Comparison of ENCODE assay signal across 10 cellular contexts in the genomic region with DNA sequence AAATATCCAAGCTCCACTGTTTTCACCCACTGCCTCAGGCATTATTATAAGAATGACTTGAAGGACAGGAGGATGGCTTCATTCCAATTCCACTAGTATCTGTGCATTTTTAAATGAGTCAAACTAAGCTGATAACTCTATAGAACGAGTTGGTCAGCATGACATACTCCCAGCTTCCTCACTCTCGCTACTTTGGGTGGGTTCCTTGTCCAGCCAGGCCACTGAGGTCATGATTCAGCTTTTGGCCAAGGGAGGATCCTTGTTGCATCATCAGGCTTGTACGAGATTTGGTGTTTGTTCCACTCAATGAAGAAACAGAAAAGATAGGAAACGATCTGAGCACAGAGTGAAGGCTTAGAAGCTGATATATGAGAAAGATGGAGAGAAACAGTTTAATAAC. TPM values are rescaled to one million over a fixed set of nuclear protein-coding genes. Genes with fewer than 3 reads are reported as not detected.
DNase-seq lines count a peak whose midpoint lies in the region; ATAC-seq and TF ChIP-seq lines count a peak whose summit lies in the region.
"Had no signal": no experiment of that assay in that cellular context is flagged by ENCODE, and none has a peak within 500 bp of the region (broad histone marks: within the 10 kb centered on the region; RNA-seq: fewer than 3 reads in every experiment).

No MANE protein-coding gene starts in this region.

- intact Hi-C loops in heart right ventricle (cut with DNase I) (loop anchor here in 1 of 10 donors (10.0 kb wide), 1 partner anchor 152 kb away; no protein-coding TSS in a partner anchor), gastrocnemius medialis (cut with DNase I; ENCODE audit: low total_unique reads) (no loop called here)
- intact Hi-C loops in activated T-helper 1 cell treated with anti-CD3 and anti-CD28 coated beads, Interleukin-12 subunit alpha, Interleukin-12 subunit beta, Interleukin-2, Interleukin-4 antibody, amounts not matched to agents 30 ng/mL and 10 ng/mL and 1 ng/mL, durations not matched to agents 14 hours and 24 hours and 36 hours (cut with micrococcal nuclease) = no loop called here

- H3K27ac ChIP-seq in heart right ventricle (peak overlapping the region in 9 of 10 donors; percentile 55 to 90 (median 85)), gastrocnemius medialis (peak overlapping the region; percentile 73 to 84 (median 74))
- H3K27ac ChIP-seq: SJCRH30 had no signal

- no peaks in the 10 kb centered on the region for H3K9me3 Mint-ChIP-seq in activated T-helper 1 cell treated with anti-CD3 and anti-CD28 coated beads, Interleukin-12 subunit alpha, Interleukin-12 subunit beta, Interleukin-2, Interleukin-4 antibody, amounts not matched to agents 30 ng/mL and 10 ng/mL and 1 ng/mL, durations not matched to agents 14 hours and 24 hours and 36 hours

- H3K4me1 Mint-ChIP-seq in activated T-helper 1 cell treated with anti-CD3 and anti-CD28 coated beads, Interleukin-12 subunit alpha, Interleukin-12 subunit beta, Interleukin-2, Interleukin-4 antibody, amounts not matched to agents 30 ng/mL and 10 ng/mL and 1 ng/mL, durations not matched to agents 14 hours and 24 hours and 36 hours (ENCODE audit: low read depth) = peaks cover 72% of the 10 kb centered on the region

- no peaks in the 10 kb centered on the region for H3K9me3 ChIP-seq in heart right ventricle
- H3K9me3 ChIP-seq in gastrocnemius medialis = no peaks in the 10 kb centered on the region
- H3K9me3 ChIP-seq: SJCRH30 had no signal

- WGBS in heart right ventricle, 2 donors = 39 to 42% methylated on average over 4 of the region's 4 CpGs

- no peaks in the 10 kb centered on the region for H3K27me3 Mint-ChIP-seq in activated T-helper 1 cell treated with anti-CD3 and anti-CD28 coated beads, Interleukin-12 subunit alpha, Interleukin-12 subunit beta, Interleukin-2, Interleukin-4 antibody, amounts not matched to agents 30 ng/mL and 10 ng/mL and 1 ng/mL, durations not matched to agents 14 hours and 24 hours and 36 hours (ENCODE audit: insufficient read depth)

- H3K4me3 Mint-ChIP-seq in activated T-helper 1 cell treated with anti-CD3 and anti-CD28 coated beads, Interleukin-12 subunit alpha, Interleukin-12 subunit beta, Interleukin-2, Interleukin-4 antibody, amounts not matched to agents 30 ng/mL and 10 ng/mL and 1 ng/mL, durations not matched to agents 14 hours and 24 hours and 36 hours = no peak overlapping the region

- peaks cover 0 to 53% (median 0%) of the 10 kb centered on the region in 9 donors for H3K36me3 ChIP-seq in heart right ventricle
- no peaks in the 10 kb centered on the region for H3K36me3 ChIP-seq in gastrocnemius medialis
- H3K36me3 ChIP-seq: SJCRH30 had no signal

- no peak for TF ChIP-seq CTCF in heart right ventricle (IDR thresholded peaks at IDR 0.05)
- no peak for TF ChIP-seq CTCF in gastrocnemius medialis (IDR thresholded peaks at IDR 0.05 in 4 of 5, conservative IDR thresholded peaks at IDR 0.05 in 1 of 5)

- H3K36me3 Mint-ChIP-seq in activated T-helper 1 cell treated with anti-CD3 and anti-CD28 coated beads, Interleukin-12 subunit alpha, Interleukin-12 subunit beta, Interleukin-2, Interleukin-4 antibody, amounts not matched to agents 30 ng/mL and 10 ng/mL and 1 ng/mL, durations not matched to agents 14 hours and 24 hours and 36 hours (ENCODE audit: low read depth) = peaks cover 70% of the 10 kb centered on the region

- H3K4me1 ChIP-seq in heart right ventricle (peaks cover 45 to 100% (median 97%) of the 10 kb centered on the region in 9 donors), gastrocnemius medialis (peaks cover 59 to 71% of the 10 kb centered on the region in 2 donors)
- H3K4me1 ChIP-seq: SJCRH30 had no signal

- H3K4me3 ChIP-seq in heart right ventricle (no peak overlapping the region), gastrocnemius medialis (no peak overlapping the region)
- H3K4me3 ChIP-seq: SJCRH30 had no signal

- no peak for TF ChIP-seq POLR2A in gastrocnemius medialis (IDR thresholded peaks at IDR 0.05)

- ATAC-seq in heart right ventricle (peak in 7 of 8 donors; percentile 31 to 74 (median 55)), gastrocnemius medialis (peak; percentile 35 to 51), GM21576 (IDR thresholded peaks at IDR 0.05; ENCODE audit: unreplicated experiment) (no peak)

- H3K27me3 ChIP-seq in heart right ventricle (no peaks in the 10 kb centered on the region), gastrocnemius medialis (no peaks in the 10 kb centered on the region)
- H3K27me3 ChIP-seq: SJCRH30 had no signal

- H3K27ac Mint-ChIP-seq in activated T-helper 1 cell treated with anti-CD3 and anti-CD28 coated beads, Interleukin-12 subunit alpha, Interleukin-12 subunit beta, Interleukin-2, Interleukin-4 antibody, amounts not matched to agents 30 ng/mL and 10 ng/mL and 1 ng/mL, durations not matched to agents 14 hours and 24 hours and 36 hours = no peak overlapping the region

- in situ Hi-C loops in gastrocnemius medialis (cut with MboI; ENCODE audit: low sequenced_read_pairs in 4 of 4) (no loop called here), KBM-7 (cut with MboI; ENCODE audit: low pct_unique_long_range_greater_than_20kb, low sequenced_read_pairs) (no loop called here)

- peak; percentile 59 for DNase-seq in GM04504 (ENCODE audit: low read depth)
- DNase-seq in amniotic stem cell (lab: John Stamatoyannopoulos, UW) = peak; percentile 25
- peak in 1 of 2 donors; percentile 73 for DNase-seq in heart right ventricle
- peak; percentile 38 to 55 for DNase-seq in gastrocnemius medialis
- DNase-seq in KBM-7 = no peak
- DNase-seq in SIG-M5 (lab: John Stamatoyannopoulos, UW) = no peak
- no peak for DNase-seq in activated T-helper 1 cell treated with anti-CD3 and anti-CD28 coated beads, Interleukin-12 subunit alpha, Interleukin-12 subunit beta, Interleukin-2, Interleukin-4 antibody, amounts not matched to agents 30 ng/mL and 10 ng/mL and 1 ng/mL, durations not matched to agents 14 hours and 24 hours and 36 hours (ENCODE audit: low spot score)
- DNase-seq: NCI-H1092, SJCRH30 had no signal

RNA-seq across cellular contexts. Expression of a gene that starts 19.8 kb away (rescaled TPM):
- total RNA-seq in heart right ventricle = 10 to 100 TPM; 10.8 to 34.2 (median 24.6) TPM
- polyA plus RNA-seq in heart right ventricle = 10 to 100 TPM; 18.7 to 19.3 TPM
- 10 to 100 TPM; 19.8 to 49.4 (median 35.6) TPM for total RNA-seq in gastrocnemius medialis
- total RNA-seq in activated T-helper 1 cell treated with anti-CD3 and anti-CD28 coated beads, Interleukin-12 subunit alpha, Interleukin-12 subunit beta, Interleukin-2, Interleukin-4 antibody, amounts not matched to agents 30 ng/mL and 10 ng/mL and 1 ng/mL, durations not matched to agents 14 hours and 24 hours and 36 hours = 53.2 and 62.1 TPM in 2 replicates

Comparison
In these comparisons a context has a peak if more than half of its experiments do, and no peak if none do; other contexts are left out.
1. DNase-seq: peak in GM04504 (single experiment), amniotic stem cell (single experiment) and gastrocnemius medialis (2 of 2); none in KBM-7 (single experiment), SIG-M5 (single experiment) and activated T-helper 1 cell treated with anti-CD3 and anti-CD28 coated beads, Interleukin-12 subunit alpha, Interleukin-12 subunit beta, Interleukin-2, Interleukin-4 antibody, amounts not matched to agents 30 ng/mL and 10 ng/mL and 1 ng/mL, durations not matched to agents 14 hours and 24 hours and 36 hours (single experiment).